In the genomic region with DNA sequence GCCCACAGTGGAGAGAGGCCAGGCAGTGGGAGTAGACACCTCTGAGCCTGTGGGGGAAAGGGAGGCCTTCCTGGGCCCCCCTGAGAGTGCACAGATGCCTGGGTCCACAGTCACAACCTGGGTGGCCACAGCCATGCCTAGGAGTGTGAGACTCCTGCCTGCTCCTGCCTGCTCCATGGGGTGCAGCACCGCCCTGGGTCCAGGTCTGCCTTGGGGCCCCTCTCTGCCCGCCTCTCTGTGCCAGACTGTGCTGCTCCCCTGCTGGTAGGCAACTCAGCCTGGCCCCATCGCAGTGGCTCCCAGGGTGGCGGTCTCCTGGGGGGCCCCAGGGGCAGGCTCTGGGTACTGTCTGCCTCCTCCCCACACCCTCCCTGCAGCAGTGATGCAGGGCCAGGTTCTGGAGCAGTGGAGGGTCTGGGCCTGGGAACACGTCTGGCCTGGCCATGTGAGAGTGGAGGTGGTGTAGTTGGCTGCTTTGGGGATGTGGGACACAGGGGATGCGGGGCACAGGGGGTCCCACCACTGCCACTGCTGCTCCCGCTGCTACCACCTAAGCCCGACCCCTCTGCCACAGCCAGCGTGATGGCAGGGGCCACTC, we compare ENCODE assay signal across 26 cellular contexts.
"Had no signal": no experiment of that assay in that cellular context is flagged by ENCODE, and none has a peak within 500 bp of the region (broad histone marks: within the 10 kb centered on the region; RNA-seq: fewer than 3 reads in every experiment).

No MANE protein-coding gene starts in this region.

- H3K27me3 ChIP-seq: hepatocyte, neutrophil, right atrium auricular region, testis, vagina had no signal

- H3K4me3 ChIP-seq: dorsolateral prefrontal cortex, gastrocnemius medialis, heart left ventricle, hepatocyte, left ventricle myocardium inferior, lung, prostate gland, right atrium auricular region, skin epidermis, spleen, testis, tibial artery, vagina had no signal

- H3K4me3 Mint-ChIP-seq: memory B cell; naive thymus-derived CD4-positive, alpha-beta T cell; type B pancreatic cell had no signal

- H3K27ac ChIP-seq: dorsolateral prefrontal cortex, gastrocnemius medialis, heart left ventricle, hepatocyte, left ventricle myocardium inferior, neutrophil, parathyroid adenoma, prostate gland, right atrium auricular region, skin epidermis, spleen, testis, tibial artery, vagina had no signal

- H3K4me1 Mint-ChIP-seq: memory B cell; naive thymus-derived CD4-positive, alpha-beta T cell had no signal

- H3K9me3 ChIP-seq: gastrocnemius medialis, neutrophil, prostate gland, testis, vagina had no signal

- H3K36me3 ChIP-seq: gastrocnemius medialis, heart left ventricle, left ventricle myocardium inferior, neutrophil, prostate gland, right atrium auricular region, spleen, tibial artery, vagina had no signal

- H2AFZ ChIP-seq: hepatocyte, parathyroid adenoma had no signal

- H3K9me3 Mint-ChIP-seq: type B pancreatic cell had no signal

- H3K27ac Mint-ChIP-seq: memory B cell; naive thymus-derived CD4-positive, alpha-beta T cell; type B pancreatic cell had no signal

- H3K9ac ChIP-seq: parathyroid adenoma had no signal

- H3K4me2 ChIP-seq: hepatocyte had no signal

- DNase-seq: central memory CD4-positive, alpha-beta T cell; dorsolateral prefrontal cortex; effector CD4-positive, alpha-beta T cell; foreskin fibroblast; gastrocnemius medialis; heart left ventricle; left colon; left ventricle myocardium inferior; midbrain; naive thymus-derived CD4-positive, alpha-beta T cell; spleen; stimulated activated CD4-positive, alpha-beta T cell treated with anti-CD3 and anti-CD28 coated beads, Interleukin-4, amount 100 ng/mL, for 4 hours; stimulated activated naive CD4-positive, alpha-beta T cell; substantia nigra; testis; tibial artery had no signal

- ATAC-seq: gastrocnemius medialis; left colon; naive thymus-derived CD4-positive, alpha-beta T cell had no signal

- H3K4me1 ChIP-seq: gastrocnemius medialis, heart left ventricle, left ventricle myocardium inferior, parathyroid adenoma, prostate gland, right atrium auricular region, spleen, testis, tibial artery, vagina had no signal
